In genomic region chr2:173596226-173596625, GRCh38 we compare ENCODE assay signal across 30 cellular contexts.
"Had no signal": no experiment of that assay in that cellular context is flagged by ENCODE, and none has a peak within 500 bp of the region (broad histone marks: within the 10 kb centered on the region; RNA-seq: fewer than 3 reads in every experiment).

No MANE protein-coding gene starts in this region.

- DNase-seq: activated CD4-positive, alpha-beta memory T cell treated with anti-CD3 and anti-CD28 coated beads, Interleukin-2, amount 10 ng/mL, durations not matched to agents 7 days and 5 days; activated CD4-positive, alpha-beta T cell treated with anti-CD3 and anti-CD28 coated beads for 1 hour; activated CD4-positive, alpha-beta T cell treated with anti-CD3 and anti-CD28 coated beads for 4 hours; activated CD4-positive, alpha-beta T cell treated with anti-CD3 and anti-CD28 coated beads, Interleukin-2, amount 10 ng/mL, durations not matched to agents 7 days and 5 days; activated CD4-positive, alpha-beta T cell treated with anti-CD3 and anti-CD28 coated beads, Interleukin-2, amount 50 U/mL, for 4 hours; activated CD8-positive, alpha-beta memory T cell treated with anti-CD3 and anti-CD28 coated beads, Interleukin-2, amount 50 U/mL, for 48 hours; activated gamma-delta T cell; activated naive CD4-positive, alpha-beta T cell; activated naive CD4-positive, alpha-beta T cell treated with anti-CD3 and anti-CD28 coated beads, Interleukin-2, amount 10 ng/mL, durations not matched to agents 7 days and 5 days; activated naive CD8-positive, alpha-beta T cell treated with anti-CD3 and anti-CD28 coated beads, Interleukin-2, amount 10 ng/mL, durations not matched to agents 7 days and 5 days; activated T-cell treated with anti-CD3 and anti-CD28 coated beads for 4 hours; activated T-cell treated with anti-CD3 and anti-CD28 coated beads, Interleukin-2, amount 50 U/mL, for 24 hours; activated T-cell treated with anti-CD3 and anti-CD28 coated beads, Interleukin-2, amount 50 U/mL, for 72 hours; central memory CD4-positive, alpha-beta T cell; cerebellar nuclear complex; colonic mucosa; effector CD8-positive, alpha-beta T cell; esophagus squamous epithelium; foreskin keratinocyte; gastrocnemius medialis; glutamatergic neuron; heart left ventricle; T-helper 2 cell had no signal

- H3K4me3 ChIP-seq: ascending aorta, breast epithelium, cardiac muscle cell, colonic mucosa, esophagus squamous epithelium, gastrocnemius medialis, heart left ventricle had no signal

- ATAC-seq: activated naive CD4-positive, alpha-beta T cell treated with anti-CD3 and anti-CD28 coated beads, Interleukin-2, amount 50 U/mL, for 72 hours; activated T-cell treated with anti-CD3 and anti-CD28 coated beads, Interleukin-2, amount 50 U/mL, for 72 hours; foreskin keratinocyte; gastrocnemius medialis; heart left ventricle; WTC11 had no signal

- H3K4me1 ChIP-seq: ascending aorta, breast epithelium, colonic mucosa, gastrocnemius medialis, heart left ventricle had no signal

- H3K9me3 ChIP-seq: breast epithelium, colonic mucosa, gastrocnemius medialis had no signal

- H3K27ac ChIP-seq: ascending aorta, breast epithelium, cardiac muscle cell, colonic mucosa, epithelial cell of prostate, esophagus squamous epithelium, foreskin keratinocyte, gastrocnemius medialis, heart left ventricle, VCaP had no signal

- H3K36me3 ChIP-seq: ascending aorta, breast epithelium, cardiac muscle cell, colonic mucosa, esophagus squamous epithelium, gastrocnemius medialis, heart left ventricle had no signal

- H3K27me3 ChIP-seq: ascending aorta, breast epithelium, cardiac muscle cell, colonic mucosa, esophagus squamous epithelium, foreskin keratinocyte, gastrocnemius medialis, heart left ventricle had no signal
